ENCODE assay signal across 24 cellular contexts in the genomic region with DNA sequence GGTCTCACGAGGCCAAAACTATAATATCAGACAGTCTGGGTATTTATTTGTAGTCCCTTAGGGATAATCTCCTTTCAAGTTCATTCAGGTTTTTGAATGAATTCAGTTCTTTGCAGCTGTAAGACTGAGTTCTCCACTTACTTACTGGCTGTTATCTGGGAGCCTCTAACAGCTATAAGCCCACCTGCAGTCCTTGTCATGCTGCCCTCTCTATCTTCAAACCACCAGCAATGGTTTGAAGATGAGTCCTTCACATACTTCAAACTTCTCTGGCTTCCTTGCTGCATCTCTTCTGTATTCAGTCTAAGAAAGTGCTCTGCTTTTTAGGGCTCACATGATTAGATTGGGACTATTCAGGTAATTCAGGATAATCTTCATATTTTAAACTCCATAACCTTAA.
"Had no signal": no experiment of that assay in that cellular context is flagged by ENCODE, and none has a peak within 500 bp of the region (broad histone marks: within the 10 kb centered on the region; RNA-seq: fewer than 3 reads in every experiment).

No MANE protein-coding gene starts in this region.

- H3K4me2 ChIP-seq: SK-N-SH had no signal

- FAIRE-seq: HTR-8/SVneo had no signal

- H3K27ac ChIP-seq: HL-60, RWPE1 had no signal

- ATAC-seq: Panc1, T-cell had no signal

- H3K9me3 ChIP-seq: SK-N-SH had no signal

- H3K9me2 ChIP-seq: SK-N-SH had no signal

- H3K9ac ChIP-seq: SK-N-SH had no signal

- DNase-seq: Kasumi-1; KG1; NCI-H1092; NCI-H1105 treated with DMSO at 0.1 percent for 48 hours; NCI-H1417 treated with DMSO at 0.1 percent for 48 hours; NCI-H146; NCI-H1694 treated with DMSO at 0.1 percent for 48 hours; NCI-H1930; NCI-H2081; NCI-H2107; NCI-H2227 treated with DMSO at 0.1 percent for 48 hours; NCI-H524 treated with DMSO at 0.1 percent for 48 hours; NCI-H69; NCI-H774; NK-92 treated with Interleukin-12 subunit alpha and Interleukin-12 subunit beta, amount 100 ng/mL, for 24 hours; PC-3; SHP77; SK-N-SH; SW 1271; T-cell had no signal
